In genomic region chr4:158710814-158711213, GRCh38 we compare ENCODE assay signal across 12 cellular contexts. TPM values are rescaled to one million over a fixed set of nuclear protein-coding genes. Genes with fewer than 3 reads are reported as not detected.
DNase-seq lines count a peak whose midpoint lies in the region; ATAC-seq, FAIRE-seq and TF ChIP-seq lines count a peak whose summit lies in the region.
"Had no signal": no experiment of that assay in that cellular context is flagged by ENCODE, and none has a peak within 500 bp of the region (broad histone marks: within the 10 kb centered on the region; RNA-seq: fewer than 3 reads in every experiment).

No MANE protein-coding gene starts in this region.

- H3K4me1 ChIP-seq in HEK293 (ENCODE audit: control insufficient read depth, insufficient read depth, low read length) (no peaks in the 10 kb centered on the region), ascending aorta (no peaks in the 10 kb centered on the region), keratinocyte (ENCODE audit: control insufficient read depth, extremely low read depth, insufficient read depth, low read length) (no peaks in the 10 kb centered on the region), thyroid gland (no peaks in the 10 kb centered on the region)

- H3K9me1 ChIP-seq in keratinocyte (ENCODE audit: control insufficient read depth, extremely low read depth, insufficient read depth, low read length), result no peaks in the 10 kb centered on the region

- H2AFZ ChIP-seq in keratinocyte (ENCODE audit: control insufficient read depth, low read length), result no peak overlapping the region

- no peak overlapping the region for H3K9ac ChIP-seq in keratinocyte (ENCODE audit: control insufficient read depth, extremely low read depth, insufficient read depth, low read length)

- no peak overlapping the region for H3K4me3 ChIP-seq in HEK293 (ENCODE audit: low read depth, low read length)
- H3K4me3 ChIP-seq in ascending aorta, result no peak overlapping the region
- H3K4me3 ChIP-seq in keratinocyte (ENCODE audit: control insufficient read depth in 2 of 3, extremely low read depth in 1 of 3, insufficient read depth in 2 of 3, low read depth in 1 of 3, low read length in 3 of 3), result no peak overlapping the region
- no peak overlapping the region for H3K4me3 ChIP-seq in thyroid gland (replicated peaks in 1 of 3)

- H3K27ac ChIP-seq in C4-2B, result no peak overlapping the region
- no peak overlapping the region for H3K27ac ChIP-seq in HEK293 (ENCODE audit: extremely low read depth, low read depth, low read length)
- peak overlapping the region in 1 of 2 donors; percentile 38 for H3K27ac ChIP-seq in ascending aorta
- no peak overlapping the region for H3K27ac ChIP-seq in keratinocyte (ENCODE audit: control insufficient read depth, insufficient read depth, low read length)
- H3K27ac ChIP-seq in thyroid gland, result no peak overlapping the region

- DNase-seq in ascending aorta (ENCODE audit: low spot score in 2 of 2) (no peak), keratinocyte (ENCODE audit: low read depth, low spot score) (no peak), NCI-H1417 treated with DMSO at 0.1 percent for 48 hours (lab: John Stamatoyannopoulos, UW) (no peak), thyroid gland (no peak)
- DNase-seq: activated B cell treated with CpG ODN at 0.5 μM for 24 hours; activated naive CD4-positive, alpha-beta T cell; Karpas-422 had no signal

- no peaks in the 10 kb centered on the region for H3K79me2 ChIP-seq in keratinocyte (ENCODE audit: control insufficient read depth, insufficient read depth, low read length)

- TF ChIP-seq CTCF in C4-2B (conservative IDR thresholded peaks at IDR 0.05), result peak; percentile 30
- no peak for TF ChIP-seq CTCF in HEK293 (tag by site-specific recombination; IDR thresholded peaks at IDR 0.05)
- TF ChIP-seq CTCF in ascending aorta (IDR thresholded peaks at IDR 0.05), result peak in 2 of 3 experiments; percentile 11 to 28
- peak in 2 of 3 experiments; percentile 18 to 24 for TF ChIP-seq CTCF in keratinocyte (optimal IDR thresholded peaks at IDR 0.05 in 1 of 3, IDR thresholded peaks at IDR 0.05 in 1 of 3, conservative IDR thresholded peaks at IDR 0.05 in 1 of 3; ENCODE audit: extremely low read depth in 1 of 3, insufficient read depth in 2 of 3, low read length in 3 of 3)
- peak in 1 of 6 experiments; percentile 20 for TF ChIP-seq CTCF in thyroid gland (IDR thresholded peaks at IDR 0.05)

- intact Hi-C loops in ascending aorta (cut with DNase I), result no loop called here
- intact Hi-C loops in thyroid gland (cut with DNase I), result no loop called here

- dilution Hi-C loops in keratinocyte (cut with MboI; ENCODE audit: extremely low pct_ligation_motif_present, low sequenced_read_pairs), result no loop called here

- H3K9me3 ChIP-seq in HEK293 (ENCODE audit: control insufficient read depth, insufficient read depth, low read depth, low read length), result no peaks in the 10 kb centered on the region
- H3K9me3 ChIP-seq in ascending aorta, result no peaks in the 10 kb centered on the region
- no peaks in the 10 kb centered on the region for H3K9me3 ChIP-seq in keratinocyte (ENCODE audit: control insufficient read depth, low read depth, low read length)
- no peaks in the 10 kb centered on the region for H3K9me3 ChIP-seq in thyroid gland

- ATAC-seq in GM21526 (IDR thresholded peaks at IDR 0.05; ENCODE audit: low FRiP score, unreplicated experiment) (no peak), HG02759 (IDR thresholded peaks at IDR 0.05; ENCODE audit: unreplicated experiment) (no peak)
- ATAC-seq: sciatic nerve had no signal

- no peaks in the 10 kb centered on the region for H4K20me1 ChIP-seq in keratinocyte (ENCODE audit: control insufficient read depth, extremely low read depth, insufficient read depth, low read length)

- H3K4me2 ChIP-seq in keratinocyte (ENCODE audit: control insufficient read depth, extremely low read depth, insufficient read depth, low read depth, low read length), result no peak overlapping the region

- CTCF ChIA-PET in HEK293 (lab: Yijun Ruan, JAX), result interaction anchor here (0.5 to 1.1 kb wide), 2 partner anchors 42 to 490 kb away, joined by 3 to 4 read pairs; no protein-coding TSS in a partner anchor

- H3K36me3 ChIP-seq in HEK293 (ENCODE audit: control insufficient read depth in 2 of 2, insufficient read depth in 1 of 2, low read length in 2 of 2) (peaks cover 28 to 93% of the 10 kb centered on the region in 2 experiments), ascending aorta (peaks cover 37 to 81% of the 10 kb centered on the region in 2 donors), keratinocyte (ENCODE audit: control insufficient read depth in 2 of 2, extremely low read depth in 1 of 2, insufficient read depth in 2 of 2, low read length in 2 of 2) (peaks cover 17 to 31% of the 10 kb centered on the region in 2 experiments), thyroid gland (peaks cover 40 to 44% of the 10 kb centered on the region in 2 donors)

- H3K27me3 ChIP-seq in ascending aorta (no peaks in the 10 kb centered on the region), keratinocyte (ENCODE audit: control insufficient read depth, extremely low read depth, insufficient read depth, low read length) (no peaks in the 10 kb centered on the region), thyroid gland (no peaks in the 10 kb centered on the region)

- POLR2A ChIA-PET in HEK293 (lab: Yijun Ruan, JAX), result interaction anchor here (0.5 kb wide), 1 partner anchor 13 kb away, joined by 4 read pairs; no protein-coding TSS in a partner anchor

- 65 to 80% methylated on average over 1 of the region's 1 CpG for WGBS in thyroid gland, 2 donors

- no peak for FAIRE-seq in keratinocyte (lab: Jason Lieb, UNC)

- TF ChIP-seq POLR2A in thyroid gland (IDR thresholded peaks at IDR 0.05), result no peak

TF ChIP-seq in HEK293, 187 proteins besides CTCF, POLR2A, EP300 and RAD21:
- TF ChIP-seq WT1 (tag by site-specific recombination; IDR thresholded peaks at IDR 0.05), result no peak
- no peak for TF ChIP-seq ZNF19 (tag by site-specific recombination; IDR thresholded peaks at IDR 0.05; ENCODE audit: low read depth)
- no peak for TF ChIP-seq ZNF239 (tag by site-specific recombination; IDR thresholded peaks at IDR 0.05)
- peak; percentile 31 for TF ChIP-seq ZNF654 (tag by site-specific recombination; IDR thresholded peaks at IDR 0.05; ENCODE audit: low read depth)
- TF ChIP-seq PATZ1 (tag by site-specific recombination; IDR thresholded peaks at IDR 0.05), result no peak

RNA-seq across cellular contexts. Expression of gene PPID, which starts 12.4 kb away (rescaled TPM):
- 20.8 TPM for total RNA-seq in ascending aorta
- polyA plus RNA-seq in keratinocyte, result 12.7 to 27.2 TPM (median 24.2 TPM) in 3 replicates
- polyA plus RNA-seq in keratinocyte (2011; ENCODE audit: low read depth), result 167 TPM
- polyA plus RNA-seq in keratinocyte (2011; cell fraction: cytosol; rRNA removed), result 19.7 and 33.6 TPM in 2 replicates
- 17.8 and 25.6 TPM in 2 replicates for polyA plus RNA-seq in keratinocyte (2011; cell fraction: nucleus; rRNA removed)
- 32.2 and 32.3 TPM in 2 replicates for polyA plus RNA-seq in keratinocyte (2012; ENCODE audit: low replicate concordance)
- 4.4 to 8.7 TPM (median 7.0 TPM) in 3 replicates for polyA minus RNA-seq in keratinocyte
- 10.7 TPM for polyA minus RNA-seq in keratinocyte (2011; cell fraction: cytosol; rRNA and poly(A)+ RNA removed)
- polyA minus RNA-seq in keratinocyte (2011; cell fraction: nucleus; rRNA and poly(A)+ RNA removed), result 4.2 and 5.4 TPM in 2 replicates
- total RNA-seq in thyroid gland, result 10 to 100 TPM in 3 of 4 donors, 1 to 10 TPM in 1; 6.8 to 24.4 (median 19.9) TPM

RNA-seq across cellular contexts. Expression of gene ETFDH, which starts 38.7 kb away (rescaled TPM):
- total RNA-seq in ascending aorta (1.4 TPM), thyroid gland (10 to 100 TPM; 32.6 to 64.0 (median 52.3) TPM)
- 15.8 to 25.5 TPM (median 21.2 TPM) in 3 replicates for polyA plus RNA-seq in keratinocyte
- polyA plus RNA-seq in keratinocyte (2011; ENCODE audit: low read depth), result 55.2 TPM
- polyA plus RNA-seq in keratinocyte (2011; cell fraction: cytosol; rRNA removed), result 15.5 and 25.5 TPM in 2 replicates
- polyA plus RNA-seq in keratinocyte (2011; cell fraction: nucleus; rRNA removed), result 34.9 and 42.3 TPM in 2 replicates
- polyA plus RNA-seq in keratinocyte (2012; ENCODE audit: low replicate concordance), result 9.5 and 29.5 TPM in 2 replicates
- 1.3 to 11.3 TPM (median 6.9 TPM) in 3 replicates for polyA minus RNA-seq in keratinocyte
- polyA minus RNA-seq in keratinocyte (2011; cell fraction: cytosol; rRNA and poly(A)+ RNA removed), result 9.6 TPM
- polyA minus RNA-seq in keratinocyte (2011; cell fraction: nucleus; rRNA and poly(A)+ RNA removed), result 7.3 and 13.7 TPM in 2 replicates

RNA-seq across cellular contexts. Expression of gene C4orf46, which starts 39.1 kb away (rescaled TPM):
- 0.75 TPM for total RNA-seq in ascending aorta
- 6.6 to 14.6 TPM (median 9.7 TPM) in 3 replicates for polyA plus RNA-seq in keratinocyte
- polyA plus RNA-seq in keratinocyte (2011; ENCODE audit: low read depth), result 4.3 TPM
- 4.3 and 8.6 TPM in 2 replicates for polyA plus RNA-seq in keratinocyte (2011; cell fraction: cytosol; rRNA removed)
- 5.9 and 6.0 TPM in 2 replicates for polyA plus RNA-seq in keratinocyte (2011; cell fraction: nucleus; rRNA removed)
- polyA plus RNA-seq in keratinocyte (2012; ENCODE audit: low replicate concordance), result 2.6 and 6.3 TPM in 2 replicates
- 1.4 to 5.8 TPM (median 3.2 TPM) in 3 replicates for polyA minus RNA-seq in keratinocyte
- 6.3 TPM for polyA minus RNA-seq in keratinocyte (2011; cell fraction: cytosol; rRNA and poly(A)+ RNA removed)
- 3.5 and 6.7 TPM in 2 replicates for polyA minus RNA-seq in keratinocyte (2011; cell fraction: nucleus; rRNA and poly(A)+ RNA removed)
- 10 to 100 TPM; 12.6 to 15.4 (median 13.2) TPM for total RNA-seq in thyroid gland

RNA-seq across cellular contexts. Expression of gene FNIP2, which starts 58.0 kb away (rescaled TPM):
- total RNA-seq in ascending aorta (44.1 TPM), thyroid gland (10 to 100 TPM; 48.9 to 75.8 (median 63.2) TPM)
- 5.4 to 11.4 TPM (median 6.2 TPM) in 3 replicates for polyA plus RNA-seq in keratinocyte
- polyA plus RNA-seq in keratinocyte (2011; ENCODE audit: low read depth), result 21.4 TPM
- 3.8 and 5.9 TPM in 2 replicates for polyA plus RNA-seq in keratinocyte (2011; cell fraction: cytosol; rRNA removed)
- 8.1 and 10.6 TPM in 2 replicates for polyA plus RNA-seq in keratinocyte (2011; cell fraction: nucleus; rRNA removed)
- 4.5 and 15.3 TPM in 2 replicates for polyA plus RNA-seq in keratinocyte (2012; ENCODE audit: low replicate concordance)
- 7.2 to 29.5 TPM (median 20.9 TPM) in 3 replicates for polyA minus RNA-seq in keratinocyte
- 5.8 TPM for polyA minus RNA-seq in keratinocyte (2011; cell fraction: cytosol; rRNA and poly(A)+ RNA removed)
- 16.1 and 34.9 TPM in 2 replicates for polyA minus RNA-seq in keratinocyte (2011; cell fraction: nucleus; rRNA and poly(A)+ RNA removed)
- total RNA-seq: activated B cell treated with CpG ODN at 0.5 μM for 24 hours had no signal

Comparison
In these comparisons a context has a peak if more than half of its experiments do, and no peak if none do; other contexts are left out.
1. RNA of gene ETFDH, which starts 38.7 kb away (total RNA-seq): 32.6 to 64.0 TPM in thyroid gland; 1.4 TPM in ascending aorta (single experiment); every median in the first group is over 10 times any median in the second.